19 cellular contexts compared by ENCODE assay signal in the genomic region with DNA sequence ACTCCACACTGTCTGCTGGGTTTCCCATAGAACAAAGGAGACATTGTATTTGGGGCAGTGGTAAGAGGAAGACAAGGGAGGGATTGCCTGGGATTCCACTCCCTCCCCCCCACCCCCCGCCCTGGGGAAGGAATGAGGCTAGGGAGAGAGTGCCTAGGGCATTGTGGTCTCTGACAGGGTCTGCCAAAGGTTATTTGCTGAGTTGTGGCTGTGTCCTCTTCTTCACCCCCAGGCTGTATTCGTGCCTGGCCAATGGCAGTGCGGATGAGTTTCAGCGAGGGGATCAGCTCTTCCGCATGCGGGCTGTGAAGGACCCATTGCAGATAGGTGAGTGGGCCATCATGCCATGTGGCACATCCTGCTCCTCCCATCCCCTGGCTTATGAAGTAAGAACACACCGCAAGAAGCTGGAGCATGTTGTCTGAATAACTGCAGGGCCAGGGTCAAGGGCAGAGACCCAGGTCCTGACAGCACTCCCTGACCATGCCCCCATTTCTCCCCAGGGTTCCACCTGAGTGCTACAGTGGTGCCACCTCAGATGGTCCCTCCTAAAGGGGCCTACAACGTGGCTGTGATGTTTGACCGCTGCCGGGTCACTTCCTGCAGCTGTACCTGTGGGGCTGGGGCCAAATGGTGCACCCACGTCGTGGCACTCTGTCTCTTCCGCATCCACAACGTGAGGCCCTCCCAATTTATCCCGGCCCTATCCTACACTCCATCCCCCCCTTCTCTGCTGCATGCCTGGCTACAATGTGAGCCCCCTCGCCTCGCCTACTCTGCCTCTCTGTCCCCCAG.
"Had no signal": no experiment of that assay in that cellular context is flagged by ENCODE, and none has a peak within 500 bp of the region (broad histone marks: within the 10 kb centered on the region; RNA-seq: fewer than 3 reads in every experiment).

No MANE protein-coding gene starts in this region.

- DNase-seq: activated CD4-positive, alpha-beta T cell treated with anti-CD3 and anti-CD28 coated beads, Interleukin-2, amount 50 U/mL, for 1 hour; activated CD8-positive, alpha-beta memory T cell treated with anti-CD3 and anti-CD28 coated beads for 24 hours; activated naive CD4-positive, alpha-beta T cell treated with anti-CD3 and anti-CD28 coated beads for 36 hours; activated naive CD8-positive, alpha-beta T cell treated with anti-CD3 and anti-CD28 coated beads, Interleukin-2, amount 50 U/mL, for 24 hours; dermis blood vessel endothelial cell; effector memory CD8-positive, alpha-beta T cell; gastrocnemius medialis; heart right ventricle; left ventricle myocardium inferior; nephron progenitor cell; sigmoid colon; spleen; stimulated activated naive CD8-positive, alpha-beta T cell treated with anti-CD3 and anti-CD28 coated beads, Interleukin-15, amount 100 ng/mL, for 72 hours; T-helper 9 cell; upper lobe of right lung had no signal

- H3K9me3 ChIP-seq: breast epithelium, gastrocnemius medialis, heart right ventricle, left ventricle myocardium inferior, sigmoid colon, spleen, upper lobe of right lung had no signal

- H3K27me3 Mint-ChIP-seq: activated naive CD8-positive, alpha-beta T cell treated with anti-CD3 and anti-CD28 coated beads, Interleukin-2, amount 50 U/mL, for 24 hours; activated T-helper 17 cell treated with anti-CD3 and anti-CD28 coated beads, Interleukin-2, amount 50 U/mL, for 72 hours; effector memory CD8-positive, alpha-beta T cell; stimulated activated naive CD8-positive, alpha-beta T cell treated with anti-CD3 and anti-CD28 coated beads, Interleukin-15, amount 100 ng/mL, for 72 hours had no signal

- H3K27ac Mint-ChIP-seq: activated naive CD4-positive, alpha-beta T cell treated with anti-CD3 and anti-CD28 coated beads for 36 hours; activated naive CD8-positive, alpha-beta T cell treated with anti-CD3 and anti-CD28 coated beads, Interleukin-2, amount 50 U/mL, for 24 hours; activated T-helper 17 cell treated with anti-CD3 and anti-CD28 coated beads, Interleukin-2, amount 50 U/mL, for 72 hours; nephron progenitor cell had no signal

- H3K27me3 ChIP-seq: breast epithelium, gastrocnemius medialis, heart right ventricle, sigmoid colon, spleen, upper lobe of right lung had no signal

- H3K4me3 ChIP-seq: breast epithelium, gastrocnemius medialis, heart right ventricle, left ventricle myocardium inferior, sigmoid colon, spleen, upper lobe of right lung had no signal

- ATAC-seq: activated CD4-positive, CD25-positive, alpha-beta regulatory T cell treated with anti-CD3 and anti-CD28 coated beads, Interleukin-2, amount 50 U/mL, for 24 hours; activated naive CD8-positive, alpha-beta T cell treated with anti-CD3 and anti-CD28 coated beads, Interleukin-2, amount 50 U/mL, for 24 hours; activated T-helper 17 cell treated with anti-CD3 and anti-CD28 coated beads, Interleukin-2, amount 50 U/mL, for 72 hours; effector memory CD8-positive, alpha-beta T cell; gastrocnemius medialis; heart right ventricle; stimulated activated naive CD8-positive, alpha-beta T cell treated with anti-CD3 and anti-CD28 coated beads, Interleukin-15, amount 100 ng/mL, for 72 hours; upper lobe of right lung had no signal

- H3K27ac ChIP-seq: breast epithelium, epithelial cell of prostate, gastrocnemius medialis, heart right ventricle, left ventricle myocardium inferior, sigmoid colon, spleen, upper lobe of right lung had no signal

- H3K4me3 Mint-ChIP-seq: activated naive CD4-positive, alpha-beta T cell treated with anti-CD3 and anti-CD28 coated beads for 36 hours; activated naive CD8-positive, alpha-beta T cell treated with anti-CD3 and anti-CD28 coated beads, Interleukin-2, amount 50 U/mL, for 24 hours; activated T-helper 17 cell treated with anti-CD3 and anti-CD28 coated beads, Interleukin-2, amount 50 U/mL, for 72 hours; effector memory CD8-positive, alpha-beta T cell; nephron progenitor cell; stimulated activated naive CD8-positive, alpha-beta T cell treated with anti-CD3 and anti-CD28 coated beads, Interleukin-15, amount 100 ng/mL, for 72 hours had no signal

- H3K9me3 Mint-ChIP-seq: activated naive CD4-positive, alpha-beta T cell treated with anti-CD3 and anti-CD28 coated beads for 36 hours; activated naive CD8-positive, alpha-beta T cell treated with anti-CD3 and anti-CD28 coated beads, Interleukin-2, amount 50 U/mL, for 24 hours; activated T-helper 17 cell treated with anti-CD3 and anti-CD28 coated beads, Interleukin-2, amount 50 U/mL, for 72 hours; effector memory CD8-positive, alpha-beta T cell; nephron progenitor cell; stimulated activated naive CD8-positive, alpha-beta T cell treated with anti-CD3 and anti-CD28 coated beads, Interleukin-15, amount 100 ng/mL, for 72 hours had no signal
